In genomic region chr19:11377237-11377636, GRCh38 we compare ENCODE assay signal across 8 cellular contexts. TPM values are rescaled to one million over a fixed set of nuclear protein-coding genes. Genes with fewer than 3 reads are reported as not detected.
A peak's percentile ranks its signal among the peaks of the same experiment; 100 is the strongest.
DNase-seq lines count a peak whose midpoint lies in the region; ATAC-seq and TF ChIP-seq lines count a peak whose summit lies in the region.

No MANE protein-coding gene starts in this region.

- H2BK120ac ChIP-seq in IMR-90 (ENCODE audit: low read depth, low read length) = peak overlapping the region; percentile 65

- in situ Hi-C loops in IMR-90 (cut with MboI; ENCODE audit: low sequenced_read_pairs) = no loop called here

- H3K4ac ChIP-seq in IMR-90 (ENCODE audit: low read depth, low read length) = peak overlapping the region; percentile 59

- POLR2A ChIA-PET in IMR-90 (lab: Charles Lee; ENCODE audit: unreplicated experiment) = interaction anchor here (0.5 kb wide), 1 partner anchor 22 kb away, joined by 4 read pairs; the partner anchor contains the start of gene PLPPR2

- H2BK20ac ChIP-seq in IMR-90 (ENCODE audit: low read depth, low read length) = peak overlapping the region; percentile 30

- BruUV-seq in IMR-90 (replicated peaks; lab: Mats Ljungman, UMichigan) = no TSS peak

- H3K4me2 ChIP-seq in BLaER1 = peak overlapping the region; percentile 98
- peak overlapping the region; percentile 11; the same call in 1 of the 2 replicates for H3K4me2 ChIP-seq in IMR-90 (ENCODE audit: low read depth, low read length)

- H3K4me3 ChIP-seq in BLaER1 (no peak overlapping the region), IMR-90 (ENCODE audit: insufficient read depth, low read depth, low read length) (no peak overlapping the region), kidney epithelial cell (ENCODE audit: low read depth, low read length) (no peak overlapping the region)

- no peaks in the 10 kb centered on the region for H3K9me3 Mint-ChIP-seq in activated T-helper 17 cell treated with anti-CD3 and anti-CD28 coated beads, Interleukin-2, amount 50 U/mL, for 72 hours
- H3K9me3 Mint-ChIP-seq in progenitor cell of endocrine pancreas (ENCODE audit: low read depth) = no peaks in the 10 kb centered on the region

- TF ChIP-seq CTCF in IMR-90 (conservative IDR thresholded peaks at IDR 0.05; ENCODE audit: low read depth, low read length) (no peak), kidney epithelial cell (IDR thresholded peaks at IDR 0.05; ENCODE audit: insufficient read depth, low read length, poor library complexity, severe bottlenecking) (no peak), progenitor cell of endocrine pancreas (IDR thresholded peaks at IDR 0.05; ENCODE audit: unreplicated experiment) (no peak)

- no peak for TF ChIP-seq RAD21 in IMR-90 (IDR thresholded peaks at IDR 0.05; ENCODE audit: low read length)

- peak overlapping the region; percentile 78 for H2BK5ac ChIP-seq in IMR-90 (ENCODE audit: low read depth, low read length, poor library complexity, severe bottlenecking)

- DNase-seq in IMR-90 = peak; percentile 94
- DNase-seq in kidney epithelial cell (ENCODE audit: low read depth) = peak; percentile 69
- DNase-seq in NCI-H1694 (lab: John Stamatoyannopoulos, UW) = no peak
- no peak for DNase-seq in COLO668 (lab: John Stamatoyannopoulos, UW; ENCODE audit: unreplicated experiment)
- DNase-seq in progenitor cell of endocrine pancreas (ENCODE audit: low spot score, unreplicated experiment) = no peak

- peak overlapping the region; percentile 74; the same call in 1 of the 2 replicates for H4K91ac ChIP-seq in IMR-90 (ENCODE audit: insufficient read depth, low read depth, low read length)

- peaks cover 23% of the 10 kb centered on the region for H3K4me1 Mint-ChIP-seq in activated T-helper 17 cell treated with anti-CD3 and anti-CD28 coated beads, Interleukin-2, amount 50 U/mL, for 72 hours
- peaks cover 15% of the 10 kb centered on the region for H3K4me1 Mint-ChIP-seq in progenitor cell of endocrine pancreas (ENCODE audit: low read depth)

- H3K9me1 ChIP-seq in IMR-90 (ENCODE audit: insufficient read depth, low read length) = peaks cover 37% of the 10 kb centered on the region

- 0 out of 2 replicates have a peak overlapping the region, but pooled peaks have one; percentile 62 for H3K14ac ChIP-seq in IMR-90 (replicated peaks; ENCODE audit: low read depth, low read length)

- peak overlapping the region; percentile 48 for H3K27ac Mint-ChIP-seq in activated T-helper 17 cell treated with anti-CD3 and anti-CD28 coated beads, Interleukin-2, amount 50 U/mL, for 72 hours
- H3K27ac Mint-ChIP-seq in progenitor cell of endocrine pancreas = no peak overlapping the region

- H3K27me3 ChIP-seq in BLaER1 = no peaks in the 10 kb centered on the region
- H3K27me3 ChIP-seq in IMR-90 (ENCODE audit: control insufficient read depth, insufficient read depth, low read length) = no peaks in the 10 kb centered on the region
- peaks cover 5% of the 10 kb centered on the region for H3K27me3 ChIP-seq in kidney epithelial cell (ENCODE audit: control insufficient read depth, insufficient read depth, low read length)

- H3K9me3 ChIP-seq in BLaER1 (no peaks in the 10 kb centered on the region), IMR-90 (ENCODE audit: control insufficient read depth, insufficient read depth, low read length) (no peaks in the 10 kb centered on the region)

- intact Hi-C loops in IMR-90 (cut with micrococcal nuclease) = no loop called here

- H4K5ac ChIP-seq in IMR-90 (ENCODE audit: low read depth, low read length) = peak overlapping the region; percentile 43

- H3K27ac ChIP-seq in BLaER1 = no peak overlapping the region
- peak overlapping the region; percentile 82 for H3K27ac ChIP-seq in IMR-90 (ENCODE audit: insufficient read depth, low read length)

- H4K20me1 ChIP-seq in BLaER1 (peaks cover 8% of the 10 kb centered on the region), IMR-90 (ENCODE audit: insufficient read depth, low read length) (peaks cover 11% of the 10 kb centered on the region; the same call in 1 of the 2 replicates)

- H3K36me3 Mint-ChIP-seq in activated T-helper 17 cell treated with anti-CD3 and anti-CD28 coated beads, Interleukin-2, amount 50 U/mL, for 72 hours (ENCODE audit: low read depth) = peaks cover 55% of the 10 kb centered on the region
- peaks cover 3% of the 10 kb centered on the region for H3K36me3 Mint-ChIP-seq in progenitor cell of endocrine pancreas (ENCODE audit: insufficient read depth)

- H3K9ac ChIP-seq in BLaER1 (no peak overlapping the region), IMR-90 (ENCODE audit: low read depth, low read length) (no peak overlapping the region)

- H3K27me3 Mint-ChIP-seq in activated T-helper 17 cell treated with anti-CD3 and anti-CD28 coated beads, Interleukin-2, amount 50 U/mL, for 72 hours = no peaks in the 10 kb centered on the region
- peaks cover 6% of the 10 kb centered on the region for H3K27me3 Mint-ChIP-seq in progenitor cell of endocrine pancreas

- peak overlapping the region; percentile 44 for H3K18ac ChIP-seq in IMR-90 (ENCODE audit: low read depth, low read length)

- H4K8ac ChIP-seq in IMR-90 (ENCODE audit: low read depth in 2 of 2, low read length in 2 of 2) = peak overlapping the region; percentile 22 to 63; a peak in 3 of 4 replicates

- H2BK15ac ChIP-seq in IMR-90 (ENCODE audit: low read depth, low read length) = peak overlapping the region; percentile 31; the same call in 1 of the 3 replicates

- no peak for TF ChIP-seq POLR2A in IMR-90 (IDR thresholded peaks at IDR 0.05; ENCODE audit: low read depth, low read length)

- H3K23ac ChIP-seq in IMR-90 (ENCODE audit: low read depth, low read length) = no peak overlapping the region

- dilution Hi-C loops in IMR-90 (cut with HindIII; ENCODE audit: low sequenced_read_pairs, unreplicated experiment) = no loop called here

- no peaks in the 10 kb centered on the region for H3K36me3 ChIP-seq in BLaER1
- no peaks in the 10 kb centered on the region for H3K36me3 ChIP-seq in IMR-90 (ENCODE audit: control insufficient read depth, insufficient read depth, low read length)
- no peaks in the 10 kb centered on the region for H3K36me3 ChIP-seq in kidney epithelial cell (ENCODE audit: control insufficient read depth, insufficient read depth, low read length)

- peaks cover 8 to 41% of the 10 kb centered on the region in 2 experiments for H3K79me1 ChIP-seq in IMR-90 (ENCODE audit: low read depth in 1 of 2, low read length in 2 of 2)

- H3K4me1 ChIP-seq in BLaER1 (peaks cover 68% of the 10 kb centered on the region), IMR-90 (ENCODE audit: control insufficient read depth, insufficient read depth, low read length) (peaks cover 25% of the 10 kb centered on the region)

- H2AK9ac ChIP-seq in IMR-90 (replicated peaks; ENCODE audit: low read depth, low read length, poor library complexity) = peak overlapping the region; percentile 17

- CTCF ChIA-PET in IMR-90 (lab: Yijun Ruan, JAX) = interaction anchor here (0.6 to 1.2 kb wide), 2 partner anchors 83 to 251 kb away, joined by 3 to 5 read pairs; no protein-coding TSS in a partner anchor

- peak overlapping the region; percentile 2; the same call in 1 of the 2 replicates for H3K56ac ChIP-seq in IMR-90 (ENCODE audit: extremely low read depth, insufficient read depth, low read length)

- no peak overlapping the region for H2AFZ ChIP-seq in IMR-90 (replicated peaks; ENCODE audit: low read length, poor library complexity)

- peak overlapping the region; percentile 52; the same call in 1 of the 2 replicates for H2AK5ac ChIP-seq in IMR-90 (ENCODE audit: low read depth, low read length)

- H3K4me3 Mint-ChIP-seq in activated T-helper 17 cell treated with anti-CD3 and anti-CD28 coated beads, Interleukin-2, amount 50 U/mL, for 72 hours = no peak overlapping the region
- no peak overlapping the region for H3K4me3 Mint-ChIP-seq in progenitor cell of endocrine pancreas (ENCODE audit: low read depth)

- ATAC-seq in IMR-90 (ENCODE audit: low read depth) (0 out of 2 replicates have a peak, but pooled peaks have one; percentile 1), GM18861 (IDR thresholded peaks at IDR 0.05; ENCODE audit: unreplicated experiment) (no peak)
- no peak for ATAC-seq in activated T-helper 17 cell treated with anti-CD3 and anti-CD28 coated beads, Interleukin-2, amount 50 U/mL, for 72 hours (replicated peaks)

RNA-seq across cellular contexts. Expression of gene SWSAP1, which starts 2.8 kb away (rescaled TPM):
- total RNA-seq in IMR-90 (2012; rRNA removed) (0.36 and 0.56 TPM in 2 replicates), kidney epithelial cell (2.9 and 4.0 TPM in 2 replicates), progenitor cell of endocrine pancreas (3.2 and 3.3 TPM in 2 replicates)
- 1.6 and 2.0 TPM in 2 replicates for polyA plus RNA-seq in IMR-90 (2012; rRNA removed)
- polyA plus RNA-seq in IMR-90 (2012; cell fraction: cytosol; rRNA removed) = 1.2 and 1.5 TPM in 2 replicates
- polyA plus RNA-seq in IMR-90 (2012; cell fraction: nucleus; rRNA removed; ENCODE audit: low replicate concordance) = 1.1 and 1.2 TPM in 2 replicates
- total RNA-seq in activated T-helper 17 cell treated with anti-CD3 and anti-CD28 coated beads, Interleukin-2, amount 50 U/mL, for 72 hours = 1 to 10 TPM; 1.5 to 2.4 TPM

RNA-seq across cellular contexts. Expression of gene EPOR, which starts 6.9 kb away (rescaled TPM):
- 3.1 and 4.3 TPM in 2 replicates for total RNA-seq in IMR-90 (2012; rRNA removed)
- polyA plus RNA-seq in IMR-90 (2012; rRNA removed) = 10.1 and 12.0 TPM in 2 replicates
- polyA plus RNA-seq in IMR-90 (2012; cell fraction: cytosol; rRNA removed) = 11.5 and 12.4 TPM in 2 replicates
- polyA plus RNA-seq in IMR-90 (2012; cell fraction: nucleus; rRNA removed; ENCODE audit: low replicate concordance) = 9.7 and 21.2 TPM in 2 replicates
- 10 to 100 TPM in 1 of 2 donors, 1 to 10 TPM in 1; 6.7 to 22.6 TPM for total RNA-seq in activated T-helper 17 cell treated with anti-CD3 and anti-CD28 coated beads, Interleukin-2, amount 50 U/mL, for 72 hours
- total RNA-seq in kidney epithelial cell = 3.0 and 4.4 TPM in 2 replicates
- total RNA-seq in progenitor cell of endocrine pancreas = 53.6 and 56.7 TPM in 2 replicates

RNA-seq across cellular contexts. Expression of gene PLPPR2, which starts 22.0 kb away (rescaled TPM):
- total RNA-seq in IMR-90 (2012; rRNA removed) (3.9 and 4.4 TPM in 2 replicates), kidney epithelial cell (6.7 and 14.0 TPM in 2 replicates), progenitor cell of endocrine pancreas (7.9 and 10.1 TPM in 2 replicates)
- polyA plus RNA-seq in IMR-90 (2012; rRNA removed) = 45.2 and 50.2 TPM in 2 replicates
- polyA plus RNA-seq in IMR-90 (2012; cell fraction: cytosol; rRNA removed) = 36.6 and 62.6 TPM in 2 replicates
- polyA plus RNA-seq in IMR-90 (2012; cell fraction: nucleus; rRNA removed; ENCODE audit: low replicate concordance) = 66.7 and 132 TPM in 2 replicates
- total RNA-seq in activated T-helper 17 cell treated with anti-CD3 and anti-CD28 coated beads, Interleukin-2, amount 50 U/mL, for 72 hours = 1 to 10 TPM; 2.9 to 9.7 TPM

RNA-seq across cellular contexts. Expression of gene CCDC159, which starts 30.9 kb away (rescaled TPM):
- total RNA-seq in IMR-90 (2012; rRNA removed) (4.4 and 4.7 TPM in 2 replicates), kidney epithelial cell (8.2 and 21.6 TPM in 2 replicates), progenitor cell of endocrine pancreas (25.0 and 27.6 TPM in 2 replicates)
- 14.0 and 14.3 TPM in 2 replicates for polyA plus RNA-seq in IMR-90 (2012; rRNA removed)
- polyA plus RNA-seq in IMR-90 (2012; cell fraction: cytosol; rRNA removed) = 10.4 and 13.2 TPM in 2 replicates
- 85.5 and 114 TPM in 2 replicates for polyA plus RNA-seq in IMR-90 (2012; cell fraction: nucleus; rRNA removed; ENCODE audit: low replicate concordance)
- 10 to 100 TPM; 17.4 to 45.4 TPM for total RNA-seq in activated T-helper 17 cell treated with anti-CD3 and anti-CD28 coated beads, Interleukin-2, amount 50 U/mL, for 72 hours

RNA-seq across cellular contexts. Expression of gene TMEM205, which starts 31.2 kb away (rescaled TPM):
- total RNA-seq in IMR-90 (2012; rRNA removed) = 87.5 and 136 TPM in 2 replicates
- polyA plus RNA-seq in IMR-90 (2012; rRNA removed) = 107 and 110 TPM in 2 replicates
- polyA plus RNA-seq in IMR-90 (2012; cell fraction: cytosol; rRNA removed) = 71.0 and 211 TPM in 2 replicates
- 91.3 and 108 TPM in 2 replicates for polyA plus RNA-seq in IMR-90 (2012; cell fraction: nucleus; rRNA removed; ENCODE audit: low replicate concordance)
- total RNA-seq in activated T-helper 17 cell treated with anti-CD3 and anti-CD28 coated beads, Interleukin-2, amount 50 U/mL, for 72 hours = 10 to 100 TPM; 30.9 to 31.0 TPM
- total RNA-seq in kidney epithelial cell = 307 and 377 TPM in 2 replicates
- 49.8 and 51.1 TPM in 2 replicates for total RNA-seq in progenitor cell of endocrine pancreas

Comparison
In these comparisons a context has a peak if more than half of its experiments do, and no peak if none do; other contexts are left out.
1. DNase-seq: peak in IMR-90 (single experiment) and kidney epithelial cell (single experiment); none in NCI-H1694 (single experiment), COLO668 (single experiment) and progenitor cell of endocrine pancreas (single experiment).